In genomic region chr3:123633530-123633929, GRCh38 we compare ENCODE assay signal across 20 cellular contexts. TPM values are rescaled to one million over a fixed set of nuclear protein-coding genes. Genes with fewer than 3 reads are reported as not detected.
A peak's percentile ranks its signal among the peaks of the same experiment; 100 is the strongest.
DNase-seq lines count a peak whose midpoint lies in the region; ATAC-seq and TF ChIP-seq lines count a peak whose summit lies in the region.
"Had no signal": no experiment of that assay in that cellular context is flagged by ENCODE, and none has a peak within 500 bp of the region (broad histone marks: within the 10 kb centered on the region; RNA-seq: fewer than 3 reads in every experiment).

No MANE protein-coding gene starts in this region.

- CTCF ChIA-PET in WTC11 (lab: Charles Lee): interaction anchor here (0.7 to 3.5 kb wide), 2 partner anchors 8 to 90 kb away, joined by 3 to 29 read pairs; no protein-coding TSS in a partner anchor

- H3K36me3 Mint-ChIP-seq in WTC11 (peaks cover 6% of the 10 kb centered on the region), progenitor cell of endocrine pancreas (ENCODE audit: insufficient read depth) (peaks cover 9% of the 10 kb centered on the region)

- TF ChIP-seq CTCF in AG10803 (conservative IDR thresholded peaks at IDR 0.05; ENCODE audit: low read length) (no peak), WTC11 (IDR thresholded peaks at IDR 0.05) (no peak), fibroblast of pulmonary artery (IDR thresholded peaks at IDR 0.05; ENCODE audit: low read length, missing control alignments) (no peak), progenitor cell of endocrine pancreas (IDR thresholded peaks at IDR 0.05; ENCODE audit: unreplicated experiment) (no peak)

- no peak for ATAC-seq in WTC11
- ATAC-seq: A549; activated CD4-positive, alpha-beta T cell treated with anti-CD3 and anti-CD28 coated beads for 36 hours; body of pancreas had no signal

- DNase-seq in AG10803 (ENCODE audit: low read depth) (peak; percentile 74), WTC11 (ENCODE audit: low spot score) (no peak), fibroblast of pulmonary artery (ENCODE audit: low read depth) (peak; percentile 45), progenitor cell of endocrine pancreas (ENCODE audit: low spot score, unreplicated experiment) (no peak), middle frontal gyrus (ENCODE audit: extremely low spot score, low spot score) (no peak), NCI-H2029 (lab: John Stamatoyannopoulos, UW) (no peak), NCI-H1436 treated with DMSO at 0.1 percent for 48 hours (lab: John Stamatoyannopoulos, UW) (no peak)
- no peak for DNase-seq in stimulated activated CD4-positive, alpha-beta T cell treated with anti-CD3 and anti-CD28 coated beads, Interleukin-4, amount 100 ng/mL, for 1 hour
- DNase-seq: activated CD4-positive, alpha-beta T cell treated with anti-CD3 and anti-CD28 coated beads for 36 hours; body of pancreas; C1 segment of cervical spinal cord; MM.1S; NCI-H774; OCI-M1; SHP77; stimulated activated CD4-positive, alpha-beta T cell treated with anti-CD3 and anti-CD28 coated beads, Interleukin-12 subunit alpha, Interleukin-12 subunit beta, amount 100 ng/mL, for 4 hours had no signal

- H3K4me3 ChIP-seq in AG10803 (ENCODE audit: low read length): no peak overlapping the region
- no peak overlapping the region for H3K4me3 ChIP-seq in fibroblast of pulmonary artery (replicated peaks; ENCODE audit: low read depth, low read length)
- H3K4me3 ChIP-seq: A549, body of pancreas, suprapubic skin had no signal

- H3K27ac Mint-ChIP-seq in WTC11: 0 out of 2 replicates have a peak overlapping the region, but pooled peaks have one; percentile 28
- H3K27ac Mint-ChIP-seq in progenitor cell of endocrine pancreas: peak overlapping the region; percentile 4
- H3K27ac Mint-ChIP-seq: activated CD4-positive, alpha-beta T cell treated with anti-CD3 and anti-CD28 coated beads for 36 hours; activated naive CD8-positive, alpha-beta T cell had no signal

- H3K27me3 Mint-ChIP-seq in WTC11 (ENCODE audit: low read depth): no peaks in the 10 kb centered on the region; the same call in 1 of the 2 replicates
- H3K27me3 Mint-ChIP-seq in progenitor cell of endocrine pancreas: no peaks in the 10 kb centered on the region

- POLR2A ChIA-PET in WTC11 (lab: Charles Lee): interaction anchor here (0.9 kb wide), 1 partner anchor 13 kb away, joined by 3 read pairs; no protein-coding TSS in a partner anchor

- H3K4me3 Mint-ChIP-seq in WTC11 (no peak overlapping the region), progenitor cell of endocrine pancreas (ENCODE audit: low read depth) (no peak overlapping the region)
- H3K4me3 Mint-ChIP-seq: activated CD4-positive, alpha-beta T cell treated with anti-CD3 and anti-CD28 coated beads for 36 hours; activated naive CD8-positive, alpha-beta T cell had no signal

- H3K4me1 Mint-ChIP-seq in WTC11 (peaks cover 64% of the 10 kb centered on the region), progenitor cell of endocrine pancreas (ENCODE audit: low read depth) (peaks cover 41% of the 10 kb centered on the region)
- H3K4me1 Mint-ChIP-seq: activated CD4-positive, alpha-beta T cell treated with anti-CD3 and anti-CD28 coated beads for 36 hours had no signal

- H3K9me3 Mint-ChIP-seq in WTC11 (no peaks in the 10 kb centered on the region), progenitor cell of endocrine pancreas (ENCODE audit: low read depth) (no peaks in the 10 kb centered on the region)
- H3K9me3 Mint-ChIP-seq: nephron progenitor cell had no signal

TF ChIP-seq in WTC11, 78 proteins besides CTCF, POLR2A, EP300 and RAD21:
- TF ChIP-seq, protein P1, sequence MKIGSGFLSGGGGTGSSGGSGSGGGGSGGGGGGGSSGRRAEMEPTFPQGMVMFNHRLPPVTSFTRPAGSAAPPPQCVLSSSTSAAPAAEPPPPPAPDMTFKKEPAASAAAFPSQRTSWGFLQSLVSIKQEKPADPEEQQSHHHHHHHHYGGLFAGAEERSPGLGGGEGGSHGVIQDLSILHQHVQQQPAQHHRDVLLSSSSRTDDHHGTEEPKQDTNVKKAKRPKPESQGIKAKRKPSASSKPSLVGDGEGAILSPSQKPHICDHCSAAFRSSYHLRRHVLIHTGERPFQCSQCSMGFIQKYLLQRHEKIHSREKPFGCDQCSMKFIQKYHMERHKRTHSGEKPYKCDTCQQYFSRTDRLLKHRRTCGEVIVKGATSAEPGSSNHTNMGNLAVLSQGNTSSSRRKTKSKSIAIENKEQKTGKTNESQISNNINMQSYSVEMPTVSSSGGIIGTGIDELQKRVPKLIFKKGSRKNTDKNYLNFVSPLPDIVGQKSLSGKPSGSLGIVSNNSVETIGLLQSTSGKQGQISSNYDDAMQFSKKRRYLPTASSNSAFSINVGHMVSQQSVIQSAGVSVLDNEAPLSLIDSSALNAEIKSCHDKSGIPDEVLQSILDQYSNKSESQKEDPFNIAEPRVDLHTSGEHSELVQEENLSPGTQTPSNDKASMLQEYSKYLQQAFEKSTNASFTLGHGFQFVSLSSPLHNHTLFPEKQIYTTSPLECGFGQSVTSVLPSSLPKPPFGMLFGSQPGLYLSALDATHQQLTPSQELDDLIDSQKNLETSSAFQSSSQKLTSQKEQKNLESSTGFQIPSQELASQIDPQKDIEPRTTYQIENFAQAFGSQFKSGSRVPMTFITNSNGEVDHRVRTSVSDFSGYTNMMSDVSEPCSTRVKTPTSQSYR (CRISPR knock-in tag; IDR thresholded peaks at IDR 0.05): no peak
- TF ChIP-seq EMX1 (CRISPR knock-in tag; IDR thresholded peaks at IDR 0.05) (no peak), RELA (CRISPR knock-in tag; IDR thresholded peaks at IDR 0.05; ENCODE audit: borderline replicate concordance) (no peak), OVOL2 (CRISPR knock-in tag; IDR thresholded peaks at IDR 0.05; ENCODE audit: borderline replicate concordance) (no peak), SMAD4 (CRISPR knock-in tag; IDR thresholded peaks at IDR 0.05) (no peak), MXD4 (CRISPR knock-in tag; IDR thresholded peaks at IDR 0.05; ENCODE audit: borderline replicate concordance) (no peak), KAT7 (CRISPR knock-in tag; IDR thresholded peaks at IDR 0.05; ENCODE audit: borderline replicate concordance) (no peak)
- TF ChIP-seq, protein P2, sequence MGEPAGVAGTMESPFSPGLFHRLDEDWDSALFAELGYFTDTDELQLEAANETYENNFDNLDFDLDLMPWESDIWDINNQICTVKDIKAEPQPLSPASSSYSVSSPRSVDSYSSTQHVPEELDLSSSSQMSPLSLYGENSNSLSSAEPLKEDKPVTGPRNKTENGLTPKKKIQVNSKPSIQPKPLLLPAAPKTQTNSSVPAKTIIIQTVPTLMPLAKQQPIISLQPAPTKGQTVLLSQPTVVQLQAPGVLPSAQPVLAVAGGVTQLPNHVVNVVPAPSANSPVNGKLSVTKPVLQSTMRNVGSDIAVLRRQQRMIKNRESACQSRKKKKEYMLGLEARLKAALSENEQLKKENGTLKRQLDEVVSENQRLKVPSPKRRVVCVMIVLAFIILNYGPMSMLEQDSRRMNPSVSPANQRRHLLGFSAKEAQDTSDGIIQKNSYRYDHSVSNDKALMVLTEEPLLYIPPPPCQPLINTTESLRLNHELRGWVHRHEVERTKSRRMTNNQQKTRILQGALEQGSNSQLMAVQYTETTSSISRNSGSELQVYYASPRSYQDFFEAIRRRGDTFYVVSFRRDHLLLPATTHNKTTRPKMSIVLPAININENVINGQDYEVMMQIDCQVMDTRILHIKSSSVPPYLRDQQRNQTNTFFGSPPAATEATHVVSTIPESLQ (CRISPR knock-in tag; IDR thresholded peaks at IDR 0.05): no peak
TF ChIP-seq in WTC11: peak in this region for 0.

RNA-seq across cellular contexts. Expression of gene HACD2, which starts 48.7 kb away (rescaled TPM):
- total RNA-seq in WTC11 (2021) (25.9 to 27.7 TPM (median 26.1 TPM) in 3 replicates), progenitor cell of endocrine pancreas (54.4 and 57.6 TPM in 2 replicates)

Comparison
In these comparisons a context has a peak if more than half of its experiments do, and no peak if none do; other contexts are left out.
1. DNase-seq: peak in AG10803 (single experiment) and fibroblast of pulmonary artery (single experiment); none in WTC11 (single experiment), progenitor cell of endocrine pancreas (single experiment), middle frontal gyrus (single experiment), NCI-H2029 (single experiment), stimulated activated CD4-positive, alpha-beta T cell treated with anti-CD3 and anti-CD28 coated beads, Interleukin-4, amount 100 ng/mL, for 1 hour (single experiment) and NCI-H1436 treated with DMSO at 0.1 percent for 48 hours (single experiment).